19 cellular contexts compared by ENCODE assay signal in genomic region chr2:12180046-12180445, GRCh38.
"Had no signal": no experiment of that assay in that cellular context is flagged by ENCODE, and none has a peak within 500 bp of the region (broad histone marks: within the 10 kb centered on the region; RNA-seq: fewer than 3 reads in every experiment).

No MANE protein-coding gene starts in this region.

- H3K36me3 ChIP-seq: heart left ventricle, ovary, right atrium auricular region, tibial artery, upper lobe of left lung, uterus had no signal

- H3K4me3 Mint-ChIP-seq: mesothelial cell of epicardium; natural killer cell; neural crest cell; stimulated activated memory B cell treated with anti-CD40 and anti-IgM and Interleukin-4, amounts not matched to agents 10 μg/mL and 1 μg/mL and 100 μg/mL, for 72 hours; stimulated activated naive CD8-positive, alpha-beta T cell treated with anti-CD3 and anti-CD28 coated beads, Interleukin-15, Interleukin-2, amounts not matched to agents 100 ng/mL and 50 ng/mL, for 24 hours had no signal

- H3K36me3 Mint-ChIP-seq: mesothelial cell of epicardium; natural killer cell; stimulated activated memory B cell treated with anti-CD40 and anti-IgM and Interleukin-4, amounts not matched to agents 10 μg/mL and 1 μg/mL and 100 μg/mL, for 72 hours had no signal

- H3K4me2 ChIP-seq: smooth muscle cell had no signal

- H3K9me3 ChIP-seq: heart left ventricle, ovary, right atrium auricular region, tibial artery, upper lobe of left lung, uterus had no signal

- ATAC-seq: esophagus mucosa; heart left ventricle; left lobe of liver; natural killer cell; stimulated activated memory B cell treated with anti-CD40 and anti-IgM and Interleukin-4, amounts not matched to agents 10 μg/mL and 1 μg/mL and 100 μg/mL, for 72 hours had no signal

- H3K4me3 ChIP-seq: heart left ventricle, ovary, right atrium auricular region, smooth muscle cell, tibial artery, upper lobe of left lung, uterus had no signal

- H3K27me3 ChIP-seq: heart left ventricle, ovary, right atrium auricular region, tibial artery, upper lobe of left lung, uterus had no signal

- DNase-seq: cortex of kidney; effector memory CD4-positive, alpha-beta T cell; heart left ventricle; hippocampal formation; islet precursor cell; natural killer cell; ovary; stimulated activated CD4-positive, alpha-beta T cell treated with anti-CD3 and anti-CD28 coated beads, Interleukin-4, amount 100 ng/mL, for 24 hours; tibial artery; upper lobe of left lung; uterus had no signal

- H3K27ac ChIP-seq: heart left ventricle, ovary, right atrium auricular region, tibial artery, upper lobe of left lung had no signal

- H3K27ac Mint-ChIP-seq: mesothelial cell of epicardium; natural killer cell; stimulated activated memory B cell treated with anti-CD40 and anti-IgM and Interleukin-4, amounts not matched to agents 10 μg/mL and 1 μg/mL and 100 μg/mL, for 72 hours; stimulated activated naive CD8-positive, alpha-beta T cell treated with anti-CD3 and anti-CD28 coated beads, Interleukin-15, Interleukin-2, amounts not matched to agents 100 ng/mL and 50 ng/mL, for 24 hours had no signal

- H3K27me3 Mint-ChIP-seq: stimulated activated memory B cell treated with anti-CD40 and anti-IgM and Interleukin-4, amounts not matched to agents 10 μg/mL and 1 μg/mL and 100 μg/mL, for 72 hours; stimulated activated naive CD8-positive, alpha-beta T cell treated with anti-CD3 and anti-CD28 coated beads, Interleukin-15, Interleukin-2, amounts not matched to agents 100 ng/mL and 50 ng/mL, for 24 hours had no signal
